Comparison of ENCODE assay signal across 15 cellular contexts in the genomic region with DNA sequence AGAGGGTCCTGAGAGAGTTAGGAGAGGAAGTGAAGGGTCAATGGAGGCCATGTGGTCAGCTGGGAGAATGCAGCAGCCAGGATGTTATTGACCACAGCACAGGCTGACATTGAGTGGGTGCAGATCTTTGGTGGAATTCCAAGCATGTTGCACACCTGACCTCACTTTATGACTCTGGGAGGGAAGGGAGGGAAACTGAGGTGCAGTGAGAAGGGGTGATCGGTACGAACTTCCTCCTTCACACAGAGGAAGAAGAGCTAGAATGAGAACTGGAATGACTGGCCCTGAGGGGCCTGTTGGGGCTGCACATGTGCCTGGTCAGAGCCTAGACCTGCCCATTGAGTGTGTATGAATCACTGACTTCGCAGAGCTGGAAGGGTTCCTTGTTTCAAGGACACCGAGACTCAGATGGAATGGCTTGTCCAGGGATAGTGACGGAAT. TPM values are rescaled to one million over a fixed set of nuclear protein-coding genes. Genes with fewer than 3 reads are reported as not detected.
DNase-seq lines count a peak whose midpoint lies in the region; TF ChIP-seq lines count a peak whose summit lies in the region.
"Had no signal": no experiment of that assay in that cellular context is flagged by ENCODE, and none has a peak within 500 bp of the region (broad histone marks: within the 10 kb centered on the region; RNA-seq: fewer than 3 reads in every experiment).

No MANE protein-coding gene starts in this region.

- no peak overlapping the region for H3K4me3 ChIP-seq in choroid plexus epithelial cell (ENCODE audit: low read depth, low read length)
- H3K4me3 ChIP-seq: PC-9, thyroid gland had no signal

- TF ChIP-seq CTCF in choroid plexus epithelial cell (conservative IDR thresholded peaks at IDR 0.05; ENCODE audit: low read depth, low read length): no peak

- TF ChIP-seq POLR2A in erythroblast (IDR thresholded peaks at IDR 0.05; ENCODE audit: low read length): no peak

- DNase-seq in ELR (ENCODE audit: low read depth) (peak; percentile 42), M059J (ENCODE audit: low read depth) (peak; percentile 38), choroid plexus epithelial cell (ENCODE audit: low read depth) (peak; percentile 54), kidney glomerular epithelial cell (lab: John Stamatoyannopoulos, UW) (peak; percentile 8), NCI-H2029 treated with DMSO at 0.1 percent for 48 hours (lab: John Stamatoyannopoulos, UW) (no peak), epidermal melanocyte (ENCODE audit: insufficient read length, low spot score) (no peak), erythroblast (lab: John Stamatoyannopoulos, UW) (no peak), NCI-H1930 (lab: John Stamatoyannopoulos, UW) (no peak)
- DNase-seq: activated CD4-positive, alpha-beta memory T cell treated with anti-CD3 and anti-CD28 coated beads for 36 hours; activated T-cell treated with anti-CD3 and anti-CD28 coated beads, Interleukin-2, amount 50 U/mL, for 4 hours; effector memory CD4-positive, alpha-beta T cell; NCI-H1048; NCI-H2107; thyroid gland had no signal

RNA-seq across cellular contexts. Expression of a gene that starts 9.8 kb away (rescaled TPM):
- 102 and 121 TPM in 2 replicates for total RNA-seq in M059J (2014; rRNA removed; shearing (Covaris generic))

RNA-seq across cellular contexts. Expression of a gene that starts 26.2 kb away (rescaled TPM):
- total RNA-seq in M059J (2014; rRNA removed; shearing (Covaris generic)): 15.2 and 28.6 TPM in 2 replicates

Comparison
In these comparisons a context has a peak if more than half of its experiments do, and no peak if none do; other contexts are left out.
1. DNase-seq: peak in ELR (single experiment), M059J (single experiment), choroid plexus epithelial cell (single experiment) and kidney glomerular epithelial cell (single experiment); none in NCI-H2029 treated with DMSO at 0.1 percent for 48 hours (single experiment), epidermal melanocyte (single experiment), erythroblast (0 of 2) and NCI-H1930 (0 of 2).